In genomic region chr7:27168265-27168947, GRCh38 we compare ENCODE assay signal across 9 cellular contexts. TPM values are rescaled to one million over a fixed set of nuclear protein-coding genes. Genes with fewer than 3 reads are reported as not detected.
DNase-seq lines count a peak whose midpoint lies in the region; ATAC-seq and TF ChIP-seq lines count a peak whose summit lies in the region.
"Had no signal": no experiment of that assay in that cellular context is flagged by ENCODE, and none has a peak within 500 bp of the region (broad histone marks: within the 10 kb centered on the region; RNA-seq: fewer than 3 reads in every experiment).

No MANE protein-coding gene starts in this region.

- no peaks in the 10 kb centered on the region for H3K36me3 ChIP-seq in endodermal cell (ENCODE audit: control insufficient read depth, insufficient read depth, low read length)

- no peaks in the 10 kb centered on the region for H3K36me3 Mint-ChIP-seq in endodermal cell (ENCODE audit: low read depth)

- H3K27me3 ChIP-seq in endodermal cell (ENCODE audit: control insufficient read depth, insufficient read depth, low read length, poor library complexity, severe bottlenecking): peaks cover 100% of the 10 kb centered on the region

- H3K4me1 ChIP-seq in endodermal cell (ENCODE audit: control insufficient read depth, insufficient read depth, low read length): no peaks in the 10 kb centered on the region

- H3K4me3 ChIP-seq in endodermal cell (ENCODE audit: low read length) (no peak overlapping the region), skeletal muscle cell (ENCODE audit: low read depth, low read length) (peak overlapping the region; percentile 78)

- TF ChIP-seq CTCF in endodermal cell (conservative IDR thresholded peaks at IDR 0.05): peak; percentile 22

- ATAC-seq in HG02870 (IDR thresholded peaks at IDR 0.05; ENCODE audit: unreplicated experiment) (no peak), GM21360 (IDR thresholded peaks at IDR 0.05; ENCODE audit: unreplicated experiment) (no peak)
- ATAC-seq: activated CD4-positive, CD25-positive, alpha-beta regulatory T cell treated with anti-CD3 and anti-CD28 coated beads, Interleukin-2, amount 50 U/mL, for 24 hours had no signal

- peaks cover 5% of the 10 kb centered on the region for H3K9me3 ChIP-seq in endodermal cell (ENCODE audit: control insufficient read depth, low read length)

- WGBS in endodermal cell (ENCODE audit: insufficient coverage in 1 of 2, insufficient read length in 1 of 2), 2 experiments: 12 to 13% methylated on average over 16 to 25 of the region's 25 CpGs

- DNase-seq in NCI-H1436 (lab: John Stamatoyannopoulos, UW) (peak; percentile 54), NCI-H1436 treated with DMSO at 0.1 percent for 48 hours (lab: John Stamatoyannopoulos, UW) (no peak), NCI-H1694 treated with DMSO at 0.1 percent for 48 hours (lab: John Stamatoyannopoulos, UW) (peak; percentile 82), endodermal cell (peak; percentile 75), skeletal muscle cell (ENCODE audit: low read depth) (no peak), NCI-H187 treated with DMSO at 0.1 percent for 48 hours (lab: John Stamatoyannopoulos, UW) (no peak)

- no peak overlapping the region for H3K27ac Mint-ChIP-seq in endodermal cell

- H3K27me3 Mint-ChIP-seq in endodermal cell (ENCODE audit: insufficient read depth): peaks cover 99% of the 10 kb centered on the region

- no peaks in the 10 kb centered on the region for H3K4me1 Mint-ChIP-seq in endodermal cell

- H3K9me3 Mint-ChIP-seq in endodermal cell: peaks cover 8% of the 10 kb centered on the region

- H3K27ac ChIP-seq in endodermal cell (ENCODE audit: low read depth, low read length): no peak overlapping the region

- no peak overlapping the region for H3K9ac ChIP-seq in endodermal cell (ENCODE audit: extremely low read depth, low read length, poor library complexity, severe bottlenecking)

- no peak overlapping the region for H3K4me3 Mint-ChIP-seq in endodermal cell

RNA-seq across cellular contexts. Expression of gene HOXA9, which starts 3.1 kb away (rescaled TPM):
- not detected for total RNA-seq in endodermal cell
- polyA plus RNA-seq in endodermal cell (2013, experiment 1 of 2): 23.9 TPM
- 14.3 TPM for polyA plus RNA-seq in endodermal cell (2013, experiment 2 of 2)

RNA-seq across cellular contexts. Expression of gene HOXA10, which starts 5.7 kb away (rescaled TPM):
- not detected for total RNA-seq in endodermal cell
- 12.7 TPM for polyA plus RNA-seq in endodermal cell (2013, experiment 1 of 2)
- 8.0 TPM for polyA plus RNA-seq in endodermal cell (2013, experiment 2 of 2)

RNA-seq across cellular contexts. Expression of gene HOXA7, which starts 11.9 kb away (rescaled TPM):
- total RNA-seq in endodermal cell: not detected
- 7.1 TPM for polyA plus RNA-seq in endodermal cell (2013, experiment 1 of 2)
- 2.9 TPM for polyA plus RNA-seq in endodermal cell (2013, experiment 2 of 2)

RNA-seq across cellular contexts. Expression of gene HOXA3, which starts 16.0 kb away (rescaled TPM):
- not detected for total RNA-seq in endodermal cell
- 19.4 TPM for polyA plus RNA-seq in endodermal cell (2013, experiment 1 of 2)
- polyA plus RNA-seq in endodermal cell (2013, experiment 2 of 2): 15.9 TPM

RNA-seq across cellular contexts. Expression of gene HOXA11, which starts 16.6 kb away (rescaled TPM):
- total RNA-seq in endodermal cell: not detected
- 1.8 TPM for polyA plus RNA-seq in endodermal cell (2013, experiment 1 of 2)
- polyA plus RNA-seq in endodermal cell (2013, experiment 2 of 2): 1.4 TPM

Comparison
In these comparisons a context has a peak if more than half of its experiments do, and no peak if none do; other contexts are left out.
1. DNase-seq: peak in NCI-H1436 (single experiment), NCI-H1694 treated with DMSO at 0.1 percent for 48 hours (single experiment) and endodermal cell (single experiment); none in NCI-H1436 treated with DMSO at 0.1 percent for 48 hours (single experiment), skeletal muscle cell (single experiment) and NCI-H187 treated with DMSO at 0.1 percent for 48 hours (single experiment).